In the genomic region with DNA sequence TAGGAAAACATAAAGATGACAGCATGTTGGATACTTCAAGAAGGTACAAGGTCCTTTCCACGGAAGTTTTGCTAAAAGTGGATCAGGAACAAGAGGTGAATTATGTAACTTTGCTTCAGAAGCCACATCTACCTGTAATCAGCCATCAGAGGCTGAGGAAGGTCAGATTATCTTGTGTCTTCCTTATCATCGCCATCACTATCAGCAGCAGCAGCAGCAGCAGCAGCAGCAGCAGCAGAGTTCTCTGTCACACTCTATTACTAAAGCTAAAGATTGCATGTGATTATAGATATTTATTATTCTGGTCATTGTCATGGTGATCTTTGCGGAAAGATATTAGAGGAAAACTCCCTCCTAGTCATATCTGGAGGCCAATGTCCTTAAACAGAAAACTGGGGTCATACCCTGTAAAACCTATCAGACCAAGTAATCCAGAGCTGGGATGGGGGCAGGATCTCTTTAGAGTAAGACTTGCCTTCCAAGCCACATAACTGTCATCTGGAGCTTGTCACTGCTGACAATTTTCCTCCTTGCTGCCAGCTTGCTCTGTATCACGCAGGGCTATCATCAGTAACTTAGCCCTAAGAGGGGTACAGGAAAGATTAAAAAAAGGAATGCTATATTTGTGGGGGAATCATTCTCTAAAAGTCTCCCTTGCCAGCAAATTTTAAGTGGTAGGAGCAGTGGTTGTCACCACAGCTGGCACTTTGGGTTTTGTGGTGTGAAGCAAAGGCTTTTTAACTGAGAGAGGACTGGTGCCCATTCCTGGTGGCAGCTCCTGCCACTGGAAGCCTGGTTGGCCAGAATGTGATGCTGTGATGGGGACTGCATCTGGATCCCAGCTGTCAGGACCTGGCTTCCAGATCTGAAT, we compare ENCODE assay signal across 1 cellular context.
TF ChIP-seq lines count a peak whose summit lies in the region.

No MANE protein-coding gene starts in this region.

TF ChIP-seq in GM12878, 131 proteins besides CTCF, POLR2A, EP300 and RAD21 (continues in another document):
- TF ChIP-seq, protein P1, sequence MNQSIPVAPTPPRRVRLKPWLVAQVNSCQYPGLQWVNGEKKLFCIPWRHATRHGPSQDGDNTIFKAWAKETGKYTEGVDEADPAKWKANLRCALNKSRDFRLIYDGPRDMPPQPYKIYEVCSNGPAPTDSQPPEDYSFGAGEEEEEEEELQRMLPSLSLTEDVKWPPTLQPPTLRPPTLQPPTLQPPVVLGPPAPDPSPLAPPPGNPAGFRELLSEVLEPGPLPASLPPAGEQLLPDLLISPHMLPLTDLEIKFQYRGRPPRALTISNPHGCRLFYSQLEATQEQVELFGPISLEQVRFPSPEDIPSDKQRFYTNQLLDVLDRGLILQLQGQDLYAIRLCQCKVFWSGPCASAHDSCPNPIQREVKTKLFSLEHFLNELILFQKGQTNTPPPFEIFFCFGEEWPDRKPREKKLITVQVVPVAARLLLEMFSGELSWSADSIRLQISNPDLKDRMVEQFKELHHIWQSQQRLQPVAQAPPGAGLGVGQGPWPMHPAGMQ (IDR thresholded peaks at IDR 0.05; ENCODE audit: borderline replicate concordance): no peak
- no peak for TF ChIP-seq HDAC2 (IDR thresholded peaks at IDR 0.05)
- TF ChIP-seq IKZF1 (conservative IDR thresholded peaks at IDR 0.05): peak; percentile 13; the same call in 1 of the 2 replicates
- TF ChIP-seq SIX5 (IDR thresholded peaks at IDR 0.05; ENCODE audit: low read depth, low read length, severe bottlenecking): no peak
- no peak for TF ChIP-seq RFX5 (IDR thresholded peaks at IDR 0.05; ENCODE audit: low read depth, low read length)
- TF ChIP-seq, protein P2, sequence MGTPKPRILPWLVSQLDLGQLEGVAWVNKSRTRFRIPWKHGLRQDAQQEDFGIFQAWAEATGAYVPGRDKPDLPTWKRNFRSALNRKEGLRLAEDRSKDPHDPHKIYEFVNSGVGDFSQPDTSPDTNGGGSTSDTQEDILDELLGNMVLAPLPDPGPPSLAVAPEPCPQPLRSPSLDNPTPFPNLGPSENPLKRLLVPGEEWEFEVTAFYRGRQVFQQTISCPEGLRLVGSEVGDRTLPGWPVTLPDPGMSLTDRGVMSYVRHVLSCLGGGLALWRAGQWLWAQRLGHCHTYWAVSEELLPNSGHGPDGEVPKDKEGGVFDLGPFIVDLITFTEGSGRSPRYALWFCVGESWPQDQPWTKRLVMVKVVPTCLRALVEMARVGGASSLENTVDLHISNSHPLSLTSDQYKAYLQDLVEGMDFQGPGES (IDR thresholded peaks at IDR 0.05): no peak
- TF ChIP-seq, protein P3, sequence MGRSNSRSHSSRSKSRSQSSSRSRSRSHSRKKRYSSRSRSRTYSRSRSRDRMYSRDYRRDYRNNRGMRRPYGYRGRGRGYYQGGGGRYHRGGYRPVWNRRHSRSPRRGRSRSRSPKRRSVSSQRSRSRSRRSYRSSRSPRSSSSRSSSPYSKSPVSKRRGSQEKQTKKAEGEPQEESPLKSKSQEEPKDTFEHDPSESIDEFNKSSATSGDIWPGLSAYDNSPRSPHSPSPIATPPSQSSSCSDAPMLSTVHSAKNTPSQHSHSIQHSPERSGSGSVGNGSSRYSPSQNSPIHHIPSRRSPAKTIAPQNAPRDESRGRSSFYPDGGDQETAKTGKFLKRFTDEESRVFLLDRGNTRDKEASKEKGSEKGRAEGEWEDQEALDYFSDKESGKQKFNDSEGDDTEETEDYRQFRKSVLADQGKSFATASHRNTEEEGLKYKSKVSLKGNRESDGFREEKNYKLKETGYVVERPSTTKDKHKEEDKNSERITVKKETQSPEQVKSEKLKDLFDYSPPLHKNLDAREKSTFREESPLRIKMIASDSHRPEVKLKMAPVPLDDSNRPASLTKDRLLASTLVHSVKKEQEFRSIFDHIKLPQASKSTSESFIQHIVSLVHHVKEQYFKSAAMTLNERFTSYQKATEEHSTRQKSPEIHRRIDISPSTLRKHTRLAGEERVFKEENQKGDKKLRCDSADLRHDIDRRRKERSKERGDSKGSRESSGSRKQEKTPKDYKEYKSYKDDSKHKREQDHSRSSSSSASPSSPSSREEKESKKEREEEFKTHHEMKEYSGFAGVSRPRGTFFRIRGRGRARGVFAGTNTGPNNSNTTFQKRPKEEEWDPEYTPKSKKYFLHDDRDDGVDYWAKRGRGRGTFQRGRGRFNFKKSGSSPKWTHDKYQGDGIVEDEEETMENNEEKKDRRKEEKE (IDR thresholded peaks at IDR 0.05): no peak
- no peak for TF ChIP-seq TCF12 (IDR thresholded peaks at IDR 0.05; ENCODE audit: low read depth, low read length)
- TF ChIP-seq SRF (IDR thresholded peaks at IDR 0.05; ENCODE audit: low read depth in 2 of 2, low read length in 2 of 2): no peak
- TF ChIP-seq, protein P4, sequence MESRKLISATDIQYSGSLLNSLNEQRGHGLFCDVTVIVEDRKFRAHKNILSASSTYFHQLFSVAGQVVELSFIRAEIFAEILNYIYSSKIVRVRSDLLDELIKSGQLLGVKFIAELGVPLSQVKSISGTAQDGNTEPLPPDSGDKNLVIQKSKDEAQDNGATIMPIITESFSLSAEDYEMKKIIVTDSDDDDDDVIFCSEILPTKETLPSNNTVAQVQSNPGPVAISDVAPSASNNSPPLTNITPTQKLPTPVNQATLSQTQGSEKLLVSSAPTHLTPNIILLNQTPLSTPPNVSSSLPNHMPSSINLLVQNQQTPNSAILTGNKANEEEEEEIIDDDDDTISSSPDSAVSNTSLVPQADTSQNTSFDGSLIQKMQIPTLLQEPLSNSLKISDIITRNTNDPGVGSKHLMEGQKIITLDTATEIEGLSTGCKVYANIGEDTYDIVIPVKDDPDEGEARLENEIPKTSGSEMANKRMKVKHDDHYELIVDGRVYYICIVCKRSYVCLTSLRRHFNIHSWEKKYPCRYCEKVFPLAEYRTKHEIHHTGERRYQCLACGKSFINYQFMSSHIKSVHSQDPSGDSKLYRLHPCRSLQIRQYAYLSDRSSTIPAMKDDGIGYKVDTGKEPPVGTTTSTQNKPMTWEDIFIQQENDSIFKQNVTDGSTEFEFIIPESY (IDR thresholded peaks at IDR 0.05): no peak
- TF ChIP-seq BACH1 (IDR thresholded peaks at IDR 0.05; ENCODE audit: borderline replicate concordance): no peak
- TF ChIP-seq HCFC1 (IDR thresholded peaks at IDR 0.05; ENCODE audit: low read length): no peak
- TF ChIP-seq MYC (IDR thresholded peaks at IDR 0.05; ENCODE audit: insufficient read depth, insufficient read length, insufficient replicate concordance, low read length, severe bottlenecking): no peak
- TF ChIP-seq SMC3 (IDR thresholded peaks at IDR 0.05; ENCODE audit: borderline replicate concordance, low read length): no peak
- TF ChIP-seq STAT3 (IDR thresholded peaks at IDR 0.05; ENCODE audit: low read depth, low read length): no peak
- TF ChIP-seq PAX8 (IDR thresholded peaks at IDR 0.05): no peak
- TF ChIP-seq MTA2 (IDR thresholded peaks at IDR 0.05; ENCODE audit: low read depth): no peak
- TF ChIP-seq, protein P5, sequence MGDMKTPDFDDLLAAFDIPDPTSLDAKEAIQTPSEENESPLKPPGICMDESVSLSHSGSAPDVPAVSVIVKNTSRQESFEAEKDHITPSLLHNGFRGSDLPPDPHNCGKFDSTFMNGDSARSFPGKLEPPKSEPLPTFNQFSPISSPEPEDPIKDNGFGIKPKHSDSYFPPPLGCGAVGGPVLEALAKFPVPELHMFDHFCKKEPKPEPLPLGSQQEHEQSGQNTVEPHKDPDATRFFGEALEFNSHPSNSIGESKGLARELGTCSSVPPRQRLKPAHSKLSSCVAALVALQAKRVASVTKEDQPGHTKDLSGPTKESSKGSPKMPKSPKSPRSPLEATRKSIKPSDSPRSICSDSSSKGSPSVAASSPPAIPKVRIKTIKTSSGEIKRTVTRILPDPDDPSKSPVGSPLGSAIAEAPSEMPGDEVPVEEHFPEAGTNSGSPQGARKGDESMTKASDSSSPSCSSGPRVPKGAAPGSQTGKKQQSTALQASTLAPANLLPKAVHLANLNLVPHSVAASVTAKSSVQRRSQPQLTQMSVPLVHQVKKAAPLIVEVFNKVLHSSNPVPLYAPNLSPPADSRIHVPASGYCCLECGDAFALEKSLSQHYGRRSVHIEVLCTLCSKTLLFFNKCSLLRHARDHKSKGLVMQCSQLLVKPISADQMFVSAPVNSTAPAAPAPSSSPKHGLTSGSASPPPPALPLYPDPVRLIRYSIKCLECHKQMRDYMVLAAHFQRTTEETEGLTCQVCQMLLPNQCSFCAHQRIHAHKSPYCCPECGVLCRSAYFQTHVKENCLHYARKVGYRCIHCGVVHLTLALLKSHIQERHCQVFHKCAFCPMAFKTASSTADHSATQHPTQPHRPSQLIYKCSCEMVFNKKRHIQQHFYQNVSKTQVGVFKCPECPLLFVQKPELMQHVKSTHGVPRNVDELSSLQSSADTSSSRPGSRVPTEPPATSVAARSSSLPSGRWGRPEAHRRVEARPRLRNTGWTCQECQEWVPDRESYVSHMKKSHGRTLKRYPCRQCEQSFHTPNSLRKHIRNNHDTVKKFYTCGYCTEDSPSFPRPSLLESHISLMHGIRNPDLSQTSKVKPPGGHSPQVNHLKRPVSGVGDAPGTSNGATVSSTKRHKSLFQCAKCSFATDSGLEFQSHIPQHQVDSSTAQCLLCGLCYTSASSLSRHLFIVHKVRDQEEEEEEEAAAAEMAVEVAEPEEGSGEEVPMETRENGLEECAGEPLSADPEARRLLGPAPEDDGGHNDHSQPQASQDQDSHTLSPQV (IDR thresholded peaks at IDR 0.05): no peak
- TF ChIP-seq CBFB (IDR thresholded peaks at IDR 0.05; ENCODE audit: low read depth): no peak
- TF ChIP-seq NR2F1 (conservative IDR thresholded peaks at IDR 0.05): peak; percentile 85
- TF ChIP-seq BRCA1 (IDR thresholded peaks at IDR 0.05; ENCODE audit: low read depth, low read length): no peak
- TF ChIP-seq, protein P6, sequence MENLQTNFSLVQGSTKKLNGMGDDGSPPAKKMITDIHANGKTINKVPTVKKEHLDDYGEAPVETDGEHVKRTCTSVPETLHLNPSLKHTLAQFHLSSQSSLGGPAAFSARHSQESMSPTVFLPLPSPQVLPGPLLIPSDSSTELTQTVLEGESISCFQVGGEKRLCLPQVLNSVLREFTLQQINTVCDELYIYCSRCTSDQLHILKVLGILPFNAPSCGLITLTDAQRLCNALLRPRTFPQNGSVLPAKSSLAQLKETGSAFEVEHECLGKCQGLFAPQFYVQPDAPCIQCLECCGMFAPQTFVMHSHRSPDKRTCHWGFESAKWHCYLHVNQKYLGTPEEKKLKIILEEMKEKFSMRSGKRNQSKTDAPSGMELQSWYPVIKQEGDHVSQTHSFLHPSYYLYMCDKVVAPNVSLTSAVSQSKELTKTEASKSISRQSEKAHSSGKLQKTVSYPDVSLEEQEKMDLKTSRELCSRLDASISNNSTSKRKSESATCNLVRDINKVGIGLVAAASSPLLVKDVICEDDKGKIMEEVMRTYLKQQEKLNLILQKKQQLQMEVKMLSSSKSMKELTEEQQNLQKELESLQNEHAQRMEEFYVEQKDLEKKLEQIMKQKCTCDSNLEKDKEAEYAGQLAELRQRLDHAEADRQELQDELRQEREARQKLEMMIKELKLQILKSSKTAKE (IDR thresholded peaks at IDR 0.05; ENCODE audit: low read depth, poor library complexity, severe bottlenecking): no peak
- no peak for TF ChIP-seq NBN (IDR thresholded peaks at IDR 0.05)
- TF ChIP-seq CHD4 (IDR thresholded peaks at IDR 0.05): no peak
- no peak for TF ChIP-seq ZNF384 (IDR thresholded peaks at IDR 0.05; ENCODE audit: borderline replicate concordance, low read depth, low read length)
- peak; percentile 47; the same call in 1 of the 2 replicates for TF ChIP-seq RUNX3 (IDR thresholded peaks at IDR 0.05; ENCODE audit: low read length)
- TF ChIP-seq, protein P7, sequence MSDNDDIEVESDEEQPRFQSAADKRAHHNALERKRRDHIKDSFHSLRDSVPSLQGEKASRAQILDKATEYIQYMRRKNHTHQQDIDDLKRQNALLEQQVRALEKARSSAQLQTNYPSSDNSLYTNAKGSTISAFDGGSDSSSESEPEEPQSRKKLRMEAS (IDR thresholded peaks at IDR 0.05; ENCODE audit: low read depth, low read length): no peak
- TF ChIP-seq HDAC6 (IDR thresholded peaks at IDR 0.05; ENCODE audit: unreplicated experiment): no peak
- TF ChIP-seq, protein P8, sequence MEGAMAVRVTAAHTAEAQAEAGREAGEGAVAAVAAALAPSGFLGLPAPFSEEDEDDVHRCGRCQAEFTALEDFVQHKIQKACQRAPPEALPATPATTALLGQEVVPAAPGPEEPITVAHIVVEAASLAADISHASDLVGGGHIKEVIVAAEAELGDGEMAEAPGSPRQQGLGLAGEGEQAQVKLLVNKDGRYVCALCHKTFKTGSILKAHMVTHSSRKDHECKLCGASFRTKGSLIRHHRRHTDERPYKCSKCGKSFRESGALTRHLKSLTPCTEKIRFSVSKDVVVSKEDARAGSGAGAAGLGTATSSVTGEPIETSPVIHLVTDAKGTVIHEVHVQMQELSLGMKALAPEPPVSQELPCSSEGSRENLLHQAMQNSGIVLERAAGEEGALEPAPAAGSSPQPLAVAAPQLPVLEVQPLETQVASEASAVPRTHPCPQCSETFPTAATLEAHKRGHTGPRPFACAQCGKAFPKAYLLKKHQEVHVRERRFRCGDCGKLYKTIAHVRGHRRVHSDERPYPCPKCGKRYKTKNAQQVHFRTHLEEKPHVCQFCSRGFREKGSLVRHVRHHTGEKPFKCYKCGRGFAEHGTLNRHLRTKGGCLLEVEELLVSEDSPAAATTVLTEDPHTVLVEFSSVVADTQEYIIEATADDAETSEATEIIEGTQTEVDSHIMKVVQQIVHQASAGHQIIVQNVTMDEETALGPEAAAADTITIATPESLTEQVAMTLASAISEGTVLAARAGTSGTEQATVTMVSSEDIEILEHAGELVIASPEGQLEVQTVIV (IDR thresholded peaks at IDR 0.05; ENCODE audit: borderline replicate concordance, partially characterized antibody): no peak
- no peak for TF ChIP-seq RAD51 (IDR thresholded peaks at IDR 0.05)
- TF ChIP-seq, protein P9, sequence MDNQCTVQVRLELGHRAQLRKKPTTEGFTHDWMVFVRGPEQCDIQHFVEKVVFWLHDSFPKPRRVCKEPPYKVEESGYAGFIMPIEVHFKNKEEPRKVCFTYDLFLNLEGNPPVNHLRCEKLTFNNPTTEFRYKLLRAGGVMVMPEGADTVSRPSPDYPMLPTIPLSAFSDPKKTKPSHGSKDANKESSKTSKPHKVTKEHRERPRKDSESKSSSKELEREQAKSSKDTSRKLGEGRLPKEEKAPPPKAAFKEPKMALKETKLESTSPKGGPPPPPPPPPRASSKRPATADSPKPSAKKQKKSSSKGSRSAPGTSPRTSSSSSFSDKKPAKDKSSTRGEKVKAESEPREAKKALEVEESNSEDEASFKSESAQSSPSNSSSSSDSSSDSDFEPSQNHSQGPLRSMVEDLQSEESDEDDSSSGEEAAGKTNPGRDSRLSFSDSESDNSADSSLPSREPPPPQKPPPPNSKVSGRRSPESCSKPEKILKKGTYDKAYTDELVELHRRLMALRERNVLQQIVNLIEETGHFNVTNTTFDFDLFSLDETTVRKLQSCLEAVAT (IDR thresholded peaks at IDR 0.05): no peak
- no peak for TF ChIP-seq CREB1 (IDR thresholded peaks at IDR 0.05; ENCODE audit: low read depth)
- TF ChIP-seq NFIC (IDR thresholded peaks at IDR 0.05; ENCODE audit: low read depth, low read length): peak; percentile 41; the same call in 1 of the 2 replicates
- peak; percentile 79 for TF ChIP-seq JUNB (IDR thresholded peaks at IDR 0.05)
